Comparison of ENCODE assay signal across 9 cellular contexts in the genomic region with DNA sequence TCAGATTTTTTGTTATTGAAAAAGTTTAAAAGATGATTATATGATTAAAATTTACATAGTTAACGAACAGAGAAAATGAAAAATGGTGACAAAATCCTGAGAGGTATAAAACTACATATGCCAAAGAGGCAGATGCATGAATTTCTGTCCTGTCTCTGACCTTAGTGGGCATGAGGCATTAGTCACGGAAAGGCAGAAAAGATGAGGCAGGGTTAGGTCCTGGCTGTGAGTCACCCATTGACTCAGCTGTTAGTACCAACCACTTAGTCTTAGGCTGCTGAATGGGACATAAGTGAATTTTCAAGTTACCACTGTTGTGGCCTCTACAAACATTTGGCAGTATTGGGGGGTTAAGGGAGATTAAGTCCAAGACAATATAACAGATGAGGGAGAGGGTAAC. TPM values are rescaled to one million over a fixed set of nuclear protein-coding genes. Genes with fewer than 3 reads are reported as not detected.
DNase-seq lines count a peak whose midpoint lies in the region; ATAC-seq lines count a peak whose summit lies in the region.
"Had no signal": no experiment of that assay in that cellular context is flagged by ENCODE, and none has a peak within 500 bp of the region (broad histone marks: within the 10 kb centered on the region; RNA-seq: fewer than 3 reads in every experiment).

No MANE protein-coding gene starts in this region.

- peak; percentile 21 for DNase-seq in OCI-M1 (lab: John Stamatoyannopoulos, UW)
- peak; percentile 82 for DNase-seq in dedifferentiated amniotic fluid mesenchymal stem cell (ENCODE audit: extremely low spot score)
- DNase-seq in stimulated activated CD4-positive, alpha-beta T cell treated with anti-CD3 and anti-CD28 coated beads, Interleukin-15, amount 100 ng/mL, for 24 hours = peak; percentile 62
- no peak for DNase-seq in posterior vena cava (ENCODE audit: low spot score)
- DNase-seq: naive B cell had no signal

- peak; percentile 63 for ATAC-seq in GM19463 (IDR thresholded peaks at IDR 0.05; ENCODE audit: unreplicated experiment)
- ATAC-seq in HG02970 (IDR thresholded peaks at IDR 0.05; ENCODE audit: low FRiP score, unreplicated experiment) = no peak
- ATAC-seq in GM19023 (IDR thresholded peaks at IDR 0.05; ENCODE audit: unreplicated experiment) = no peak
- no peak for ATAC-seq in GM18873 (IDR thresholded peaks at IDR 0.05; ENCODE audit: low FRiP score, unreplicated experiment)

- intact Hi-C loops in posterior vena cava (cut with DNase I) = no loop called here

RNA-seq across cellular contexts. Expression of a gene that starts 33.1 kb away (rescaled TPM):
- total RNA-seq in posterior vena cava = 10 to 100 TPM; 22.6 to 23.0 TPM
